ENCODE assay signal across 9 cellular contexts in the genomic region with DNA sequence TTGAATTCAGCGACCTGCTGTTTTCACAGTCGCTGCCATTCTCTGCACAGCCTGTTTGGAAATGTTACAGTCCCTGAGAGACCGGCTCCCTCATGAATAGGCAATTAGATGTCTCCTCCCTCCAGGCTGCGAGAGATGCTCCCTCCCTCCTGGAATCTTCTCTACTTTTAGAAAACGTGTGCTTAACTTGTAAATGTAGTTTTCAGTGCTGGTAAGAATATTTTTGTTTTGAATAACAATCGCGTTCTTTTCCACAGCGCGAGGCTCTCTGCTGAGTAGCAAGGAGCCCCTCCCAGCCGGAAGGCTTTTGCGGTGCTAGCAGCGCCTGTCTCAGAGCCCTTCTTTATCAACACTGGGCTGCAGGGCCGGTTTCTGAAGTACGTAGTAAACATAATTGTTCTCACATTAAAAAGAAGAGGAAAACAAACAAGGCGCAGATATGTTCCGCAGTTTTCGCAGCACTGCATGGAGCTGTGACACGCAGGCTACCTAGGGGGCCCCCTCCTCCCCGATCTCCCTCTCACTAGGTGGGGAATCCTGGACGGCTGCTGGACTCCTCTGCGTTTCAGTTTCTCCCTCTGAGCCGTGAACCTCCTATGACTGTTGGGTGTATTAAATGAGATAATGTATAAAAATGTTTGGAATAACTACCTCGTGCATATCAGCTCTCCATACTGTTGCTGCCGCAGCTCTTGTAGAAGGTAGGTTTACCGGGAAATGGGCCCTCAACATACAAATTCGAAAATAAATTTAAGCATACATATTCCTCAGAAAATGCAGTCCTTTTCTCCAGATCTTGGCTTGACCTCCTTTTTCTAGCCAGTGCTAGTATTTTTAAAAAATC.
DNase-seq lines count a peak whose midpoint lies in the region; ATAC-seq lines count a peak whose summit lies in the region.
"Had no signal": no experiment of that assay in that cellular context is flagged by ENCODE, and none has a peak within 500 bp of the region (broad histone marks: within the 10 kb centered on the region; RNA-seq: fewer than 3 reads in every experiment).

No MANE protein-coding gene starts in this region.

- no peak overlapping the region for H3K27ac ChIP-seq in stomach smooth muscle (ENCODE audit: low read length)
- H3K27ac ChIP-seq: C4-2B had no signal

- H3K27me3 ChIP-seq in adipocyte (replicated peaks; ENCODE audit: control insufficient read depth, insufficient read depth, low read length) (peaks cover 52% of the 10 kb centered on the region), stomach smooth muscle (ENCODE audit: control insufficient read depth in 1 of 2, insufficient read depth in 2 of 2, low read length in 2 of 2) (peaks cover 0 to 2% of the 10 kb centered on the region in 2 donors)

- H3K4me1 Mint-ChIP-seq in activated CD4-positive, alpha-beta T cell treated with anti-CD3 and anti-CD28 coated beads, Interleukin-2, amount 10 ng/mL, durations not matched to agents 24 days and 14 days, result no peaks in the 10 kb centered on the region

- H3K36me3 ChIP-seq in adipocyte (ENCODE audit: control insufficient read depth, insufficient read depth, low read length, severe bottlenecking) (no peaks in the 10 kb centered on the region), stomach smooth muscle (ENCODE audit: control insufficient read depth in 2 of 2, insufficient read depth in 2 of 2, low read length in 2 of 2) (no peaks in the 10 kb centered on the region)

- peaks cover 4% of the 10 kb centered on the region for H3K9me3 ChIP-seq in adipocyte (ENCODE audit: control insufficient read depth, low read length)
- no peaks in the 10 kb centered on the region for H3K9me3 ChIP-seq in stomach smooth muscle (ENCODE audit: control insufficient read depth in 2 of 2, low read length in 2 of 2)

- intact Hi-C loops in activated CD4-positive, alpha-beta T cell treated with anti-CD3 and anti-CD28 coated beads, Interleukin-2, amount 10 ng/mL, durations not matched to agents 24 days and 14 days (cut with micrococcal nuclease), result no loop called here

- peak overlapping the region; percentile 15 for H3K9ac ChIP-seq in adipocyte (ENCODE audit: low read length)
- H3K9ac ChIP-seq in stomach smooth muscle (ENCODE audit: low read length in 2 of 2), result peak overlapping the region in 1 of 2 donors; percentile 29

- ATAC-seq in esophagus mucosa, result no peak

- DNase-seq in activated CD4-positive, alpha-beta T cell treated with anti-CD3 and anti-CD28 coated beads, Interleukin-2, amount 10 ng/mL, durations not matched to agents 24 days and 14 days, result peak; percentile 65
- DNase-seq in activated CD4-positive, alpha-beta T cell treated with anti-CD3 and anti-CD28 coated beads for 1 hour, result no peak
- DNase-seq in Kasumi-1 (lab: John Stamatoyannopoulos, UW), result peak; percentile 39 to 45
- peak; percentile 30 for DNase-seq in adipocyte (ENCODE audit: low read depth)
- peak; percentile 21 for DNase-seq in iris pigment epithelial cell (ENCODE audit: low read depth)
- no peak for DNase-seq in GF-D8 (lab: John Stamatoyannopoulos, UW)

- H3K4me1 ChIP-seq in adipocyte (ENCODE audit: control insufficient read depth, insufficient read depth, low read length), result peaks cover 4% of the 10 kb centered on the region
- peaks cover 10% of the 10 kb centered on the region for H3K4me1 ChIP-seq in stomach smooth muscle (ENCODE audit: control insufficient read depth, insufficient read depth, low read length)

- H3K27me3 Mint-ChIP-seq in activated CD4-positive, alpha-beta T cell treated with anti-CD3 and anti-CD28 coated beads, Interleukin-2, amount 10 ng/mL, durations not matched to agents 24 days and 14 days, result peaks cover 9% of the 10 kb centered on the region

- no peaks in the 10 kb centered on the region for H3K36me3 Mint-ChIP-seq in activated CD4-positive, alpha-beta T cell treated with anti-CD3 and anti-CD28 coated beads, Interleukin-2, amount 10 ng/mL, durations not matched to agents 24 days and 14 days (ENCODE audit: low read depth)

- peak overlapping the region; percentile 72 for H3K4me3 ChIP-seq in adipocyte (ENCODE audit: low read length)
- H3K4me3 ChIP-seq in stomach smooth muscle (ENCODE audit: low read length in 2 of 2), result peak overlapping the region; percentile 69 to 75

- no peak overlapping the region for H3K4me3 Mint-ChIP-seq in activated CD4-positive, alpha-beta T cell treated with anti-CD3 and anti-CD28 coated beads, Interleukin-2, amount 10 ng/mL, durations not matched to agents 24 days and 14 days

- H3K27ac Mint-ChIP-seq in activated CD4-positive, alpha-beta T cell treated with anti-CD3 and anti-CD28 coated beads, Interleukin-2, amount 10 ng/mL, durations not matched to agents 24 days and 14 days, result no peak overlapping the region

- peaks cover 4% of the 10 kb centered on the region for H3K9me3 Mint-ChIP-seq in activated CD4-positive, alpha-beta T cell treated with anti-CD3 and anti-CD28 coated beads, Interleukin-2, amount 10 ng/mL, durations not matched to agents 24 days and 14 days

Comparison
In these comparisons a context has a peak if more than half of its experiments do, and no peak if none do; other contexts are left out.
1. DNase-seq: peak in activated CD4-positive, alpha-beta T cell treated with anti-CD3 and anti-CD28 coated beads, Interleukin-2, amount 10 ng/mL, durations not matched to agents 24 days and 14 days (single experiment), Kasumi-1 (2 of 2), adipocyte (single experiment) and iris pigment epithelial cell (single experiment); none in activated CD4-positive, alpha-beta T cell treated with anti-CD3 and anti-CD28 coated beads for 1 hour (single experiment) and GF-D8 (single experiment).